Comparison of ENCODE assay signal across 8 cellular contexts in genomic region chr9:132239999-132240859, GRCh38.
DNase-seq lines count a peak whose midpoint lies in the region; ATAC-seq, FAIRE-seq and TF ChIP-seq lines count a peak whose summit lies in the region.

No MANE protein-coding gene starts in this region.

- no peaks in the 10 kb centered on the region for H3K79me2 ChIP-seq in mammary epithelial cell (ENCODE audit: insufficient read depth, low read length)

- peak overlapping the region; percentile 81 for H2AFZ ChIP-seq in mammary epithelial cell (ENCODE audit: low read depth, low read length)

- in situ Hi-C loops in mammary epithelial cell (cut with MboI; ENCODE audit: low sequenced_read_pairs in 2 of 2): no loop called here

- CTCF ChIA-PET in mammary epithelial cell (lab: Charles Lee; ENCODE audit: low non-redundant PET): no interaction called here

- peaks cover 13% of the 10 kb centered on the region for H3K4me1 Mint-ChIP-seq in nephron

- intact Hi-C loops in mammary epithelial cell (cut with micrococcal nuclease): loop anchor here (5.0 kb wide), 2 partner anchors 288 to 423 kb away; no protein-coding TSS in a partner anchor

- H3K4me3 Mint-ChIP-seq in nephron: peak overlapping the region; percentile 53 to 75 (median 61)

- H3K27ac ChIP-seq in mammary epithelial cell (ENCODE audit: insufficient read depth, low read depth, low read length): no peak overlapping the region

- H3K36me3 ChIP-seq in BE2C (no peaks in the 10 kb centered on the region), mammary epithelial cell (ENCODE audit: insufficient read depth, low read length) (no peaks in the 10 kb centered on the region)

- H3K9me3 ChIP-seq in BE2C: no peaks in the 10 kb centered on the region
- H3K9me3 ChIP-seq in mammary epithelial cell (replicated peaks; ENCODE audit: insufficient read depth, low read length): no peaks in the 10 kb centered on the region

- DNase-seq in BE2C (peak; percentile 59), mammary epithelial cell (no peak), DMS153 treated with DMSO at 0.1 percent for 48 hours (lab: John Stamatoyannopoulos, UW; ENCODE audit: unreplicated experiment) (no peak), T-helper 9 cell (no peak), SW 1271 (lab: John Stamatoyannopoulos, UW) (no peak), GM12891 (ENCODE audit: insufficient read length, low spot score) (no peak)

- peak overlapping the region; percentile 26 for H3K4me3 ChIP-seq in BE2C (ENCODE audit: low read depth, low read length)
- H3K4me3 ChIP-seq in mammary epithelial cell (replicated peaks in 1 of 3; ENCODE audit: insufficient read depth in 1 of 3, low read depth in 2 of 3, low read length in 3 of 3): peak overlapping the region in 2 of 3 experiments; percentile 37 to 48

- H3K9ac ChIP-seq in mammary epithelial cell (ENCODE audit: insufficient read depth, low read length): no peak overlapping the region

- BruUV-seq in mammary epithelial cell (replicated peaks; lab: Mats Ljungman, UMichigan): no TSS peak

- H3K27me3 ChIP-seq in BE2C (no peaks in the 10 kb centered on the region), mammary epithelial cell (ENCODE audit: insufficient read depth, low read length) (peaks cover 2% of the 10 kb centered on the region)

- no peaks in the 10 kb centered on the region for H3K36me3 Mint-ChIP-seq in nephron (ENCODE audit: low read depth)

- dilution Hi-C loops in mammary epithelial cell (cut with HindIII; ENCODE audit: low sequenced_read_pairs): loop anchor here (5.0 kb wide), 1 partner anchor 43 kb away; no protein-coding TSS in a partner anchor

- WGBS in mammary epithelial cell (ENCODE audit: low coverage, missing lambda C conversion rate): 66% methylated on average over 8 of the region's 22 CpGs

- no peak for TF ChIP-seq CTCF in BE2C (IDR thresholded peaks at IDR 0.05; ENCODE audit: low read depth, low read length)
- TF ChIP-seq CTCF in mammary epithelial cell (conservative IDR thresholded peaks at IDR 0.05 in 1 of 2, IDR thresholded peaks at IDR 0.05 in 1 of 2; ENCODE audit: extremely low read depth in 1 of 2, insufficient read depth in 1 of 2, low read depth in 1 of 2, low read length in 2 of 2): no peak
- no peak for TF ChIP-seq CTCF in nephron (IDR thresholded peaks at IDR 0.05; ENCODE audit: unreplicated experiment in 3 of 3)

- H3K4me1 ChIP-seq in BE2C: peaks cover 18% of the 10 kb centered on the region
- peaks cover 16% of the 10 kb centered on the region for H3K4me1 ChIP-seq in mammary epithelial cell (ENCODE audit: insufficient read depth, low read length)

- FAIRE-seq in GM12891 (lab: Jason Lieb, UNC): no peak

- H3K4me2 ChIP-seq in mammary epithelial cell (ENCODE audit: insufficient read depth, low read depth, low read length): peak overlapping the region; percentile 99

- H3K27me3 Mint-ChIP-seq in nephron (ENCODE audit: low read depth): peaks cover 80% of the 10 kb centered on the region

- no peak for TF ChIP-seq POLR2A in GM12891 (IDR thresholded peaks at IDR 0.05; ENCODE audit: low read depth, low read length)

- ATAC-seq in HG02970 (IDR thresholded peaks at IDR 0.05; ENCODE audit: low FRiP score, unreplicated experiment): peak; percentile 1

- no peak overlapping the region for H3K27ac Mint-ChIP-seq in nephron

- no peaks in the 10 kb centered on the region for H4K20me1 ChIP-seq in mammary epithelial cell (ENCODE audit: insufficient read depth, low read length)

- no peaks in the 10 kb centered on the region for H3K9me3 Mint-ChIP-seq in nephron

TF ChIP-seq in GM12891, 5 proteins besides CTCF, POLR2A, EP300 and RAD21:
- TF ChIP-seq TAF1 (IDR thresholded peaks at IDR 0.05; ENCODE audit: low read depth, low read length): no peak
- no peak for TF ChIP-seq POU2F2 (IDR thresholded peaks at IDR 0.05; ENCODE audit: low read depth, low read length)
- TF ChIP-seq SPI1 (IDR thresholded peaks at IDR 0.05; ENCODE audit: low read depth, low read length): no peak
- TF ChIP-seq PAX5 (IDR thresholded peaks at IDR 0.05; ENCODE audit: insufficient read depth, low read length, severe bottlenecking): no peak
- TF ChIP-seq POLR2AphosphoS5 (IDR thresholded peaks at IDR 0.05; ENCODE audit: low read depth, low read length): no peak
